ENCODE assay signal across 1 cellular context in the genomic region with DNA sequence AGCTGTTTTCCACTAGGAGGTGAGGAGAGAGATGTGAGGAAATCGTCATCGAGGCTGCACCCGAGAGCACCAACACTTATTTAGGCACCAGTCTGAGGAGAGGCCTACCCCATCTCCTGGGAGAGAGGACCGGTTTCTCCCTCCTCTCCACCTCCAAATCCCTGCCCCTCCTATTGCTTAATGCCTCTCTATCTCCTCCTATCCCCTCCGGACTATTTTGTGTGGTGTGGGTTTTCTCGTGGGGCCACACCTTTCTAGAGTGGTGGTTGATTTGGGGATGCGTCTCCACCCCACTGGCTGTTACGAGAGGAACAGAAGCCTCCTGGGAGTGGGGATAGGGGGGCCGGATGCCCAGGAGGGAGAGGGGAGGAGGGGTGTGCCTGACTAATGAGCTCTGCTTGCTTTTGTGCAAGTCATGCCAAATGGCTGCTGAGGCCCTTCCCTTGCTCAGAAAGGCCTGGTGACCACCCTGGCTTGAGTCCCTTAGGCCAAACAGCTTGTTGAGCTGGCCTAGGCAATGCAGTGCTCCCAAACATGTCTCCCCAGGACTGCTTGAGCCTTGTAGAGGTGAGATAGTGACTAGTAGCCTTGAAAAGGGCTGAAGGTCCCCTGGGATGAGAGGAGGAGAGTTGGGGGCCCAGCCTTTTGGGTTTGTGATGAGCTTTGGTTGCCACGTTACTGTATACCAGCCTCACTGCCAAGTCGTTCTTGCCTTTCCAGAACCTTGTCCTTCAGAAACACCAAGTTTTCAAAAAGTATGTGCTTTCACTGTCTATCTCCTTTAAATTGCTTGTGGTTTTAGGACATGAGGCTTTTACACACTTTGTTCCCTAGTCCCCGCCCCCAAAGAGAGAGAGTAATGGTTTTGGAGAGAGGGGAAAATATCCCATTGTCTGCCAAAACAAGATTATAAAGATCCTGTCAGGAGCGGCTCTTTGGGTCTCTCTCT.
TF ChIP-seq lines count a peak whose summit lies in the region.

No MANE protein-coding gene starts in this region.

TF ChIP-seq in GM23338, 12 proteins besides CTCF, POLR2A, EP300 and RAD21 (continued from another document):
- TF ChIP-seq REST (IDR thresholded peaks at IDR 0.05; ENCODE audit: unreplicated experiment) (no peak), POLR2AphosphoS5 (IDR thresholded peaks at IDR 0.05; ENCODE audit: low read depth) (no peak), JUNB (IDR thresholded peaks at IDR 0.05; ENCODE audit: unreplicated experiment) (no peak), STAT1 (IDR thresholded peaks at IDR 0.05; ENCODE audit: unreplicated experiment) (no peak)
